In genomic region chr2:189681903-189682302, GRCh38 we compare ENCODE assay signal across 31 cellular contexts.
"Had no signal": no experiment of that assay in that cellular context is flagged by ENCODE, and none has a peak within 500 bp of the region (broad histone marks: within the 10 kb centered on the region; RNA-seq: fewer than 3 reads in every experiment).

No MANE protein-coding gene starts in this region.

- H3K4me3 ChIP-seq: adrenal gland, body of pancreas, breast epithelium, MG63, SK-N-MC had no signal

- DNase-seq: activated CD4-positive, alpha-beta memory T cell treated with anti-CD3 and anti-CD28 coated beads, Interleukin-2, amount 10 ng/mL, durations not matched to agents 7 days and 5 days; activated CD4-positive, alpha-beta T cell treated with anti-CD3 and anti-CD28 coated beads for 1 hour; activated CD4-positive, alpha-beta T cell treated with anti-CD3 and anti-CD28 coated beads for 48 hours; activated CD4-positive, CD25-positive, alpha-beta regulatory T cell; activated effector memory CD4-positive, alpha-beta T cell treated with anti-CD3 and anti-CD28 coated beads, Interleukin-2, amount 50 U/mL, for 16 hours; activated naive CD4-positive, alpha-beta T cell; activated naive CD4-positive, alpha-beta T cell treated with anti-CD3 and anti-CD28 coated beads, Interleukin-2, amount 50 U/mL, for 16 hours; activated naive CD8-positive, alpha-beta T cell treated with anti-CD3 and anti-CD28 coated beads, Interleukin-2, amount 10 ng/mL, durations not matched to agents 7 days and 5 days; activated T-cell treated with anti-CD3 and anti-CD28 coated beads, Interleukin-2, amount 50 U/mL, for 1 hour; activated T-cell treated with anti-CD3 and anti-CD28 coated beads, Interleukin-2, amount 50 U/mL, for 72 hours; adrenal gland; body of pancreas; Kasumi-1; KG1; MG63; MV-4-11; NCI-H1092; NCI-H1436 treated with DMSO at 0.1 percent for 48 hours; NCI-H1694 treated with DMSO at 0.1 percent for 48 hours; NCI-H2029; NCI-H2107; NCI-H226; NCI-H446 treated with DMSO at 0.1 percent for 48 hours; NCI-H524; OCI-M1; Right ventricle myocardium superior; T1000; WERI-Rb-1 had no signal

- H3K27me3 Mint-ChIP-seq: activated CD4-positive, alpha-beta memory T cell treated with anti-CD3 and anti-CD28 coated beads, Interleukin-2, amount 10 ng/mL, durations not matched to agents 7 days and 5 days; activated naive CD8-positive, alpha-beta T cell treated with anti-CD3 and anti-CD28 coated beads, Interleukin-2, amount 10 ng/mL, durations not matched to agents 7 days and 5 days; activated T-helper 17 cell treated with anti-CD3 and anti-CD28 coated beads, Interleukin-2, amount 50 U/mL, for 72 hours had no signal

- H3K36me3 ChIP-seq: adrenal gland, breast epithelium, WERI-Rb-1 had no signal

- H3K27ac ChIP-seq: adrenal gland, body of pancreas, breast epithelium, SK-N-MC, WERI-Rb-1 had no signal

- H3K27ac Mint-ChIP-seq: activated CD4-positive, alpha-beta memory T cell treated with anti-CD3 and anti-CD28 coated beads, Interleukin-2, amount 10 ng/mL, durations not matched to agents 7 days and 5 days; activated naive CD8-positive, alpha-beta T cell treated with anti-CD3 and anti-CD28 coated beads, Interleukin-2, amount 10 ng/mL, durations not matched to agents 7 days and 5 days; activated T-cell treated with anti-CD3 and anti-CD28 coated beads, Interleukin-2, amount 50 U/mL, for 72 hours; activated T-helper 17 cell treated with anti-CD3 and anti-CD28 coated beads, Interleukin-2, amount 50 U/mL, for 72 hours had no signal

- H3K9me3 ChIP-seq: body of pancreas, breast epithelium had no signal

- ATAC-seq: body of pancreas had no signal

- H3K27me3 ChIP-seq: adrenal gland, body of pancreas, breast epithelium, MG63 had no signal

- H3K4me1 ChIP-seq: body of pancreas, breast epithelium had no signal

- H3K4me3 Mint-ChIP-seq: activated CD4-positive, alpha-beta memory T cell treated with anti-CD3 and anti-CD28 coated beads, Interleukin-2, amount 10 ng/mL, durations not matched to agents 7 days and 5 days; activated naive CD8-positive, alpha-beta T cell treated with anti-CD3 and anti-CD28 coated beads, Interleukin-2, amount 10 ng/mL, durations not matched to agents 7 days and 5 days; activated T-cell treated with anti-CD3 and anti-CD28 coated beads, Interleukin-2, amount 50 U/mL, for 72 hours; activated T-helper 17 cell treated with anti-CD3 and anti-CD28 coated beads, Interleukin-2, amount 50 U/mL, for 72 hours had no signal
